In the genomic region with DNA sequence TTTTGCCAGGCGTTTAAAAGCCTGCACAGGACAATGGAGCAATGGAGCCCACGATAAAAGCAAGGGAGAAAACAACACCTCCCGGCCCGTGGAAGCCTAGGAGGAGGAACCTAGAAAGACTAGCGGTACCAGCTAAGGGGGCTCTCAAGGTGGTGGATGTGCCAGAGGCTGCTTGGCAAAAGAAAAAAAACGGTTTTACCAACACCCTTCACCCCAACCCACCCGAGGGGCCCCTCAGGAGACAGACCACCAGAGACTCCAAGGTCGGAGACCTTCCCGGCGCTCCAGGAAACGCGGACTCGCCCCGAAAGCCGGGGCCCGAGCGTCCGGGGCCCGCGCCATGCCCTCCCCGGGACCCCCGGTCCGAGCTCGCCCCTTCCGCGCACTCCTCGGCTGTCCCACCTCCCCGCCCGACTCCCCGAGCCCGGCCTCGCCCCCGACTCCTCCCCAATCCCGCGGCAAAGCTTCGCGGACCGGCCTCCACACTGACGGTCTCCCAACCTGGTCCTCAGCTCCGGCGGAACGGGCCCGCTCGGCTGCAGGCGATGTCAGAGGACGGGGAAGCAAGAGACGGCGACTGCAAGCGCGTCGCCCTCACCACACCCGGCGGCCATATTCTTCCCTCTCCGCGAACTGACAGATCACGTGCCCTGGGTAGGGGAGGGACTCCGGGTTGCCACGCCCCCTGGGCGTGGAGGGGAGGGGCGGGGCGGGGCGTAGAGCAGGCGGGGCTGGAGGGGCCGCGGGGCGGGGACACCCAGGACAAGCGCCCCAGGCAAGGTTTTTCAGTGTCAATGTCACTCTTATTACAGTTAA, we compare ENCODE assay signal across 1 cellular context.
TF ChIP-seq lines count a peak whose summit lies in the region.

A gene (minus strand): TSS at position 635 of the 816 bp plus-strand sequence. CDS start 10,520 bp downstream, outside the sequence.

TF ChIP-seq in GM12878, 131 proteins besides CTCF, POLR2A, EP300 and RAD21 (continued from another document and continues in another):
- TF ChIP-seq, protein P1, sequence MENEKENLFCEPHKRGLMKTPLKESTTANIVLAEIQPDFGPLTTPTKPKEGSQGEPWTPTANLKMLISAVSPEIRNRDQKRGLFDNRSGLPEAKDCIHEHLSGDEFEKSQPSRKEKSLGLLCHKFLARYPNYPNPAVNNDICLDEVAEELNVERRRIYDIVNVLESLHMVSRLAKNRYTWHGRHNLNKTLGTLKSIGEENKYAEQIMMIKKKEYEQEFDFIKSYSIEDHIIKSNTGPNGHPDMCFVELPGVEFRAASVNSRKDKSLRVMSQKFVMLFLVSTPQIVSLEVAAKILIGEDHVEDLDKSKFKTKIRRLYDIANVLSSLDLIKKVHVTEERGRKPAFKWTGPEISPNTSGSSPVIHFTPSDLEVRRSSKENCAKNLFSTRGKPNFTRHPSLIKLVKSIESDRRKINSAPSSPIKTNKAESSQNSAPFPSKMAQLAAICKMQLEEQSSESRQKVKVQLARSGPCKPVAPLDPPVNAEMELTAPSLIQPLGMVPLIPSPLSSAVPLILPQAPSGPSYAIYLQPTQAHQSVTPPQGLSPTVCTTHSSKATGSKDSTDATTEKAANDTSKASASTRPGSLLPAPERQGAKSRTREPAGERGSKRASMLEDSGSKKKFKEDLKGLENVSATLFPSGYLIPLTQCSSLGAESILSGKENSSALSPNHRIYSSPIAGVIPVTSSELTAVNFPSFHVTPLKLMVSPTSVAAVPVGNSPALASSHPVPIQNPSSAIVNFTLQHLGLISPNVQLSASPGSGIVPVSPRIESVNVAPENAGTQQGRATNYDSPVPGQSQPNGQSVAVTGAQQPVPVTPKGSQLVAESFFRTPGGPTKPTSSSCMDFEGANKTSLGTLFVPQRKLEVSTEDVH (IDR thresholded peaks at IDR 0.05; ENCODE audit: low read depth, partially characterized antibody): no peak
- TF ChIP-seq SP1 (IDR thresholded peaks at IDR 0.05; ENCODE audit: low read depth, low read length) (peak; percentile 59), BCL11A (IDR thresholded peaks at IDR 0.05; ENCODE audit: low read depth, low read length) (no peak), PAX8 (IDR thresholded peaks at IDR 0.05) (no peak), NRF1 (conservative IDR thresholded peaks at IDR 0.05; ENCODE audit: low read depth, low read length) (no peak), ZNF384 (IDR thresholded peaks at IDR 0.05; ENCODE audit: borderline replicate concordance, low read depth, low read length) (no peak), POU2F2 (IDR thresholded peaks at IDR 0.05; ENCODE audit: borderline replicate concordance, low read depth, low read length) (peak; percentile 58; the same call in 1 of the 3 replicates), MYC (IDR thresholded peaks at IDR 0.05; ENCODE audit: insufficient read depth, insufficient read length, insufficient replicate concordance, low read length, severe bottlenecking) (no peak), YY1 (IDR thresholded peaks at IDR 0.05; ENCODE audit: low read depth, low read length) (peak; percentile 97), RUNX3 (IDR thresholded peaks at IDR 0.05; ENCODE audit: low read length) (peak; percentile 29; the same call in 1 of the 2 replicates), POLR2AphosphoS5 (IDR thresholded peaks at IDR 0.05; ENCODE audit: low read length) (peak; percentile 86), TCF12 (IDR thresholded peaks at IDR 0.05; ENCODE audit: low read depth, low read length) (no peak), PAX5 (IDR thresholded peaks at IDR 0.05; ENCODE audit: borderline replicate concordance, low read depth, low read length) (no peak), EED (IDR thresholded peaks at IDR 0.05; ENCODE audit: low read depth) (no peak), ZNF24 (IDR thresholded peaks at IDR 0.05) (no peak), PML (IDR thresholded peaks at IDR 0.05; ENCODE audit: low read length) (no peak), SMAD5 (IDR thresholded peaks at IDR 0.05; ENCODE audit: low read depth) (peak; percentile 29; the same call in 1 of the 2 replicates), ZBED1 (IDR thresholded peaks at IDR 0.05; ENCODE audit: borderline replicate concordance) (no peak), IKZF1 (conservative IDR thresholded peaks at IDR 0.05) (0 out of 2 replicates have a peak, but pooled peaks have one; percentile 18), JUNB (IDR thresholded peaks at IDR 0.05) (no peak), ATF7 (IDR thresholded peaks at IDR 0.05; ENCODE audit: low read depth) (no peak), GABPA (IDR thresholded peaks at IDR 0.05; ENCODE audit: low read depth) (no peak), MXI1 (IDR thresholded peaks at IDR 0.05; ENCODE audit: low read depth, low read length) (0 out of 2 replicates have a peak, but pooled peaks have one; percentile 42), BRCA1 (IDR thresholded peaks at IDR 0.05; ENCODE audit: low read depth, low read length) (no peak), NFYA (IDR thresholded peaks at IDR 0.05; ENCODE audit: borderline replicate concordance, low read depth, low read length) (no peak)
- TF ChIP-seq, protein P2, sequence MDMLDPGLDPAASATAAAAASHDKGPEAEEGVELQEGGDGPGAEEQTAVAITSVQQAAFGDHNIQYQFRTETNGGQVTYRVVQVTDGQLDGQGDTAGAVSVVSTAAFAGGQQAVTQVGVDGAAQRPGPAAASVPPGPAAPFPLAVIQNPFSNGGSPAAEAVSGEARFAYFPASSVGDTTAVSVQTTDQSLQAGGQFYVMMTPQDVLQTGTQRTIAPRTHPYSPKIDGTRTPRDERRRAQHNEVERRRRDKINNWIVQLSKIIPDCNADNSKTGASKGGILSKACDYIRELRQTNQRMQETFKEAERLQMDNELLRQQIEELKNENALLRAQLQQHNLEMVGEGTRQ (IDR thresholded peaks at IDR 0.05; ENCODE audit: borderline replicate concordance, low read depth, low read length): peak; percentile 71
- TF ChIP-seq, protein P3, sequence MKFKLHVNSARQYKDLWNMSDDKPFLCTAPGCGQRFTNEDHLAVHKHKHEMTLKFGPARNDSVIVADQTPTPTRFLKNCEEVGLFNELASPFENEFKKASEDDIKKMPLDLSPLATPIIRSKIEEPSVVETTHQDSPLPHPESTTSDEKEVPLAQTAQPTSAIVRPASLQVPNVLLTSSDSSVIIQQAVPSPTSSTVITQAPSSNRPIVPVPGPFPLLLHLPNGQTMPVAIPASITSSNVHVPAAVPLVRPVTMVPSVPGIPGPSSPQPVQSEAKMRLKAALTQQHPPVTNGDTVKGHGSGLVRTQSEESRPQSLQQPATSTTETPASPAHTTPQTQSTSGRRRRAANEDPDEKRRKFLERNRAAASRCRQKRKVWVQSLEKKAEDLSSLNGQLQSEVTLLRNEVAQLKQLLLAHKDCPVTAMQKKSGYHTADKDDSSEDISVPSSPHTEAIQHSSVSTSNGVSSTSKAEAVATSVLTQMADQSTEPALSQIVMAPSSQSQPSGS (IDR thresholded peaks at IDR 0.05; ENCODE audit: low read length): no peak
- TF ChIP-seq, protein P4, sequence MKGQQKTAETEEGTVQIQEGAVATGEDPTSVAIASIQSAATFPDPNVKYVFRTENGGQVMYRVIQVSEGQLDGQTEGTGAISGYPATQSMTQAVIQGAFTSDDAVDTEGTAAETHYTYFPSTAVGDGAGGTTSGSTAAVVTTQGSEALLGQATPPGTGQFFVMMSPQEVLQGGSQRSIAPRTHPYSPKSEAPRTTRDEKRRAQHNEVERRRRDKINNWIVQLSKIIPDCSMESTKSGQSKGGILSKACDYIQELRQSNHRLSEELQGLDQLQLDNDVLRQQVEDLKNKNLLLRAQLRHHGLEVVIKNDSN (IDR thresholded peaks at IDR 0.05; ENCODE audit: borderline replicate concordance, extremely low read length, insufficient read depth, low read depth, low read length): peak; percentile 92
- TF ChIP-seq, protein P5, sequence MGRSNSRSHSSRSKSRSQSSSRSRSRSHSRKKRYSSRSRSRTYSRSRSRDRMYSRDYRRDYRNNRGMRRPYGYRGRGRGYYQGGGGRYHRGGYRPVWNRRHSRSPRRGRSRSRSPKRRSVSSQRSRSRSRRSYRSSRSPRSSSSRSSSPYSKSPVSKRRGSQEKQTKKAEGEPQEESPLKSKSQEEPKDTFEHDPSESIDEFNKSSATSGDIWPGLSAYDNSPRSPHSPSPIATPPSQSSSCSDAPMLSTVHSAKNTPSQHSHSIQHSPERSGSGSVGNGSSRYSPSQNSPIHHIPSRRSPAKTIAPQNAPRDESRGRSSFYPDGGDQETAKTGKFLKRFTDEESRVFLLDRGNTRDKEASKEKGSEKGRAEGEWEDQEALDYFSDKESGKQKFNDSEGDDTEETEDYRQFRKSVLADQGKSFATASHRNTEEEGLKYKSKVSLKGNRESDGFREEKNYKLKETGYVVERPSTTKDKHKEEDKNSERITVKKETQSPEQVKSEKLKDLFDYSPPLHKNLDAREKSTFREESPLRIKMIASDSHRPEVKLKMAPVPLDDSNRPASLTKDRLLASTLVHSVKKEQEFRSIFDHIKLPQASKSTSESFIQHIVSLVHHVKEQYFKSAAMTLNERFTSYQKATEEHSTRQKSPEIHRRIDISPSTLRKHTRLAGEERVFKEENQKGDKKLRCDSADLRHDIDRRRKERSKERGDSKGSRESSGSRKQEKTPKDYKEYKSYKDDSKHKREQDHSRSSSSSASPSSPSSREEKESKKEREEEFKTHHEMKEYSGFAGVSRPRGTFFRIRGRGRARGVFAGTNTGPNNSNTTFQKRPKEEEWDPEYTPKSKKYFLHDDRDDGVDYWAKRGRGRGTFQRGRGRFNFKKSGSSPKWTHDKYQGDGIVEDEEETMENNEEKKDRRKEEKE (IDR thresholded peaks at IDR 0.05): no peak
- TF ChIP-seq, protein P6, sequence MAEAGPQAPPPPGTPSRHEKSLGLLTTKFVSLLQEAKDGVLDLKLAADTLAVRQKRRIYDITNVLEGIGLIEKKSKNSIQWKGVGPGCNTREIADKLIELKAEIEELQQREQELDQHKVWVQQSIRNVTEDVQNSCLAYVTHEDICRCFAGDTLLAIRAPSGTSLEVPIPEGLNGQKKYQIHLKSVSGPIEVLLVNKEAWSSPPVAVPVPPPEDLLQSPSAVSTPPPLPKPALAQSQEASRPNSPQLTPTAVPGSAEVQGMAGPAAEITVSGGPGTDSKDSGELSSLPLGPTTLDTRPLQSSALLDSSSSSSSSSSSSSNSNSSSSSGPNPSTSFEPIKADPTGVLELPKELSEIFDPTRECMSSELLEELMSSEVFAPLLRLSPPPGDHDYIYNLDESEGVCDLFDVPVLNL (IDR thresholded peaks at IDR 0.05; ENCODE audit: low read depth, low read length): no peak
- TF ChIP-seq, protein P7, sequence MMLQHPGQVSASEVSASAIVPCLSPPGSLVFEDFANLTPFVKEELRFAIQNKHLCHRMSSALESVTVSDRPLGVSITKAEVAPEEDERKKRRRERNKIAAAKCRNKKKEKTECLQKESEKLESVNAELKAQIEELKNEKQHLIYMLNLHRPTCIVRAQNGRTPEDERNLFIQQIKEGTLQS (IDR thresholded peaks at IDR 0.05; ENCODE audit: borderline replicate concordance, extremely low read depth, low read depth, low read length): peak; percentile 60; the same call in 1 of the 2 replicates
- TF ChIP-seq, protein P8, sequence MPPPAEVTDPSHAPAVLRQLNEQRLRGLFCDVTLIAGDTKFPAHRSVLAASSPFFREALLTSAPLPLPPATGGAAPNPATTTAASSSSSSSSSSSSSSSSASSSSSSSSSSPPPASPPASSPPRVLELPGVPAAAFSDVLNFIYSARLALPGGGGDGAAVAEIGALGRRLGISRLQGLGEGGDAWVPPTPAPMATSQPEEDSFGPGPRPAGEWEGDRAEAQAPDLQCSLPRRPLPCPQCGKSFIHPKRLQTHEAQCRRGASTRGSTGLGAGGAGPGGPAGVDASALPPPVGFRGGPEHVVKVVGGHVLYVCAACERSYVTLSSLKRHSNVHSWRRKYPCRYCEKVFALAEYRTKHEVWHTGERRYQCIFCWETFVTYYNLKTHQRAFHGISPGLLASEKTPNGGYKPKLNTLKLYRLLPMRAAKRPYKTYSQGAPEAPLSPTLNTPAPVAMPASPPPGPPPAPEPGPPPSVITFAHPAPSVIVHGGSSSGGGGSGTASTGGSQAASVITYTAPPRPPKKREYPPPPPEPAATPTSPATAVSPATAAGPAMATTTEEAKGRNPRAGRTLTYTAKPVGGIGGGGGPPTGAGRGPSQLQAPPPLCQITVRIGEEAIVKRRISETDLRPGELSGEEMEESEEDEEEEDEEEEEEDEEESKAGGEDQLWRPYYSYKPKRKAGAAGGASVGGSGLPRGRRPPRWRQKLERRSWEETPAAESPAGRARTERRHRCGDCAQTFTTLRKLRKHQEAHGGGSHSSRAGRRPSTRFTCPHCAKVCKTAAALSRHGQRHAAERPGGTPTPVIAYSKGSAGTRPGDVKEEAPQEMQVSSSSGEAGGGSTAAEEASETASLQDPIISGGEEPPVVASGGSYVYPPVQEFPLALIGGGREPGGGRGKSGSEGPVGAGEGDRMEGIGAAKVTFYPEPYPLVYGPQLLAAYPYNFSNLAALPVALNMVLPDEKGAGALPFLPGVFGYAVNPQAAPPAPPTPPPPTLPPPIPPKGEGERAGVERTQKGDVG (CRISPR knock-in tag; IDR thresholded peaks at IDR 0.05): no peak
- TF ChIP-seq, protein P9, sequence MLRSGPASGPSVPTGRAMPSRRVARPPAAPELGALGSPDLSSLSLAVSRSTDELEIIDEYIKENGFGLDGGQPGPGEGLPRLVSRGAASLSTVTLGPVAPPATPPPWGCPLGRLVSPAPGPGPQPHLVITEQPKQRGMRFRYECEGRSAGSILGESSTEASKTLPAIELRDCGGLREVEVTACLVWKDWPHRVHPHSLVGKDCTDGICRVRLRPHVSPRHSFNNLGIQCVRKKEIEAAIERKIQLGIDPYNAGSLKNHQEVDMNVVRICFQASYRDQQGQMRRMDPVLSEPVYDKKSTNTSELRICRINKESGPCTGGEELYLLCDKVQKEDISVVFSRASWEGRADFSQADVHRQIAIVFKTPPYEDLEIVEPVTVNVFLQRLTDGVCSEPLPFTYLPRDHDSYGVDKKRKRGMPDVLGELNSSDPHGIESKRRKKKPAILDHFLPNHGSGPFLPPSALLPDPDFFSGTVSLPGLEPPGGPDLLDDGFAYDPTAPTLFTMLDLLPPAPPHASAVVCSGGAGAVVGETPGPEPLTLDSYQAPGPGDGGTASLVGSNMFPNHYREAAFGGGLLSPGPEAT (IDR thresholded peaks at IDR 0.05; ENCODE audit: low read depth): 0 out of 2 replicates have a peak, but pooled peaks have one; percentile 26
- TF ChIP-seq, protein P10, sequence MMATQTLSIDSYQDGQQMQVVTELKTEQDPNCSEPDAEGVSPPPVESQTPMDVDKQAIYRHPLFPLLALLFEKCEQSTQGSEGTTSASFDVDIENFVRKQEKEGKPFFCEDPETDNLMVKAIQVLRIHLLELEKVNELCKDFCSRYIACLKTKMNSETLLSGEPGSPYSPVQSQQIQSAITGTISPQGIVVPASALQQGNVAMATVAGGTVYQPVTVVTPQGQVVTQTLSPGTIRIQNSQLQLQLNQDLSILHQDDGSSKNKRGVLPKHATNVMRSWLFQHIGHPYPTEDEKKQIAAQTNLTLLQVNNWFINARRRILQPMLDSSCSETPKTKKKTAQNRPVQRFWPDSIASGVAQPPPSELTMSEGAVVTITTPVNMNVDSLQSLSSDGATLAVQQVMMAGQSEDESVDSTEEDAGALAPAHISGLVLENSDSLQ (IDR thresholded peaks at IDR 0.05): peak; percentile 42; the same call in 1 of the 2 replicates
- TF ChIP-seq, protein P11, sequence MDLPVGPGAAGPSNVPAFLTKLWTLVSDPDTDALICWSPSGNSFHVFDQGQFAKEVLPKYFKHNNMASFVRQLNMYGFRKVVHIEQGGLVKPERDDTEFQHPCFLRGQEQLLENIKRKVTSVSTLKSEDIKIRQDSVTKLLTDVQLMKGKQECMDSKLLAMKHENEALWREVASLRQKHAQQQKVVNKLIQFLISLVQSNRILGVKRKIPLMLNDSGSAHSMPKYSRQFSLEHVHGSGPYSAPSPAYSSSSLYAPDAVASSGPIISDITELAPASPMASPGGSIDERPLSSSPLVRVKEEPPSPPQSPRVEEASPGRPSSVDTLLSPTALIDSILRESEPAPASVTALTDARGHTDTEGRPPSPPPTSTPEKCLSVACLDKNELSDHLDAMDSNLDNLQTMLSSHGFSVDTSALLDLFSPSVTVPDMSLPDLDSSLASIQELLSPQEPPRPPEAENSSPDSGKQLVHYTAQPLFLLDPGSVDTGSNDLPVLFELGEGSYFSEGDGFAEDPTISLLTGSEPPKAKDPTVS (IDR thresholded peaks at IDR 0.05; ENCODE audit: low read depth, low read length): no peak
